Comparison of ENCODE assay signal across 23 cellular contexts in the genomic region with DNA sequence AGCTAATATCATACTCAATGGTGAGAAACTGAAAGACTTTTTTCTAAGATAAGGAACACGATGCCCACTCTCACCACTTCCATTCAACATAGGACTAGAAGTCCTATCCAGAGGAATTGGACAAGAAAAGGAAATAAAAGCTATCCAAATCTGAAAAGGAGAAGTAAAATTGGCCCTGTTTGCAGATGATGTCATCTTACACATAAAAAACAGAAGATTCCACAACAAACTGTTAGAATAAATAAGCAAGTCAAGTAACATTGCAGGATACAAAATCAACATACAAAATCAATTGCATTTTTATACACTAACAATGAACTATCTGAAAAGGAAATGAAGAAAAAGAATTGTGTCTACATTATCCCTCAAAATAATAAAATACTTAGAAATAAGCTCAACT.
"Had no signal": no experiment of that assay in that cellular context is flagged by ENCODE, and none has a peak within 500 bp of the region (broad histone marks: within the 10 kb centered on the region; RNA-seq: fewer than 3 reads in every experiment).

No MANE protein-coding gene starts in this region.

- H3K4me2 ChIP-seq: PC-9 had no signal

- H3K9me3 ChIP-seq: Peyer's patch had no signal

- H3K27ac ChIP-seq: PC-9, Peyer's patch, SJCRH30, SK-N-MC had no signal

- H3K4me1 ChIP-seq: Peyer's patch, SJCRH30 had no signal

- H3K36me3 ChIP-seq: MG63, Peyer's patch, SJCRH30 had no signal

- H3K27me3 ChIP-seq: MG63, Peyer's patch, SJCRH30 had no signal

- H3K4me3 ChIP-seq: MG63, PC-9, Peyer's patch, SJCRH30, SK-N-MC had no signal

- H2AFZ ChIP-seq: PC-9 had no signal

- DNase-seq: IMR-90, Karpas-422, KG1, MG63, NCI-H1092 treated with DMSO at 0.1 percent for 48 hours, NCI-H1436, NCI-H187, NCI-H2029, NCI-H2081 treated with DMSO at 0.1 percent for 48 hours, NCI-H2171, NCI-H226, NCI-H446, NCI-H510A, NCI-H524 treated with DMSO at 0.1 percent for 48 hours, NCI-H69, NCI-H774, OCI-M1, PC-9, Peyer's patch, SHP77 treated with DMSO at 0.1 percent for 48 hours, SJCRH30 had no signal

- ATAC-seq: Right ventricle myocardium inferior had no signal
